Comparison of ENCODE assay signal across 17 cellular contexts in genomic region chr17:58556833-58557250, GRCh38. TPM values are rescaled to one million over a fixed set of nuclear protein-coding genes. Genes with fewer than 3 reads are reported as not detected.
DNase-seq lines count a peak whose midpoint lies in the region; ATAC-seq and TF ChIP-seq lines count a peak whose summit lies in the region.
"Had no signal": no experiment of that assay in that cellular context is flagged by ENCODE, and none has a peak within 500 bp of the region (broad histone marks: within the 10 kb centered on the region; RNA-seq: fewer than 3 reads in every experiment).

No MANE protein-coding gene starts in this region.

- DNase-seq in activated naive CD8-positive, alpha-beta T cell treated with anti-CD3 and anti-CD28 coated beads, Interleukin-2, amount 10 ng/mL, durations not matched to agents 7 days and 5 days, result no peak
- DNase-seq in activated naive CD8-positive, alpha-beta T cell treated with anti-CD3 and anti-CD28 coated beads for 36 hours, result no peak
- peak; percentile 63 for DNase-seq in SKM-1 treated with dmso at 0.1 percent for 144 hours (lab: John Stamatoyannopoulos, UW; ENCODE audit: unreplicated experiment)
- peak; percentile 87 for DNase-seq in globus pallidus (ENCODE audit: low spot score)
- DNase-seq in upper lobe of right lung, result no peak
- no peak for DNase-seq in NCI-H1436 treated with DMSO at 0.1 percent for 48 hours (lab: John Stamatoyannopoulos, UW)
- no peak for DNase-seq in suprapubic skin (ENCODE audit: low spot score in 2 of 2)
- DNase-seq: activated CD4-positive, alpha-beta memory T cell treated with anti-CD3 and anti-CD28 coated beads, Interleukin-2, amount 10 ng/mL, durations not matched to agents 7 days and 5 days; activated naive CD4-positive, alpha-beta T cell treated with anti-CD3 and anti-CD28 coated beads, Interleukin-2, amount 50 U/mL, for 16 hours; Calu3; NCI-H2227 treated with DMSO at 0.1 percent for 48 hours; PC-9; T-cell had no signal

- POLR2A ChIA-PET in activated naive CD8-positive, alpha-beta T cell treated with anti-CD3 and anti-CD28 coated beads, Interleukin-2, amount 10 ng/mL, durations not matched to agents 7 days and 5 days (lab: Charles Lee), result interaction anchor here (0.7 kb wide), 1 partner anchor 479 kb away, joined by 4 read pairs; no protein-coding TSS in a partner anchor

- H3K9me3 Mint-ChIP-seq in activated naive CD8-positive, alpha-beta T cell treated with anti-CD3 and anti-CD28 coated beads, Interleukin-2, amount 10 ng/mL, durations not matched to agents 7 days and 5 days, result no peaks in the 10 kb centered on the region
- no peaks in the 10 kb centered on the region for H3K9me3 Mint-ChIP-seq in activated naive CD8-positive, alpha-beta T cell treated with anti-CD3 and anti-CD28 coated beads for 36 hours
- H3K9me3 Mint-ChIP-seq: activated CD4-positive, alpha-beta memory T cell treated with anti-CD3 and anti-CD28 coated beads, Interleukin-2, amount 10 ng/mL, durations not matched to agents 7 days and 5 days; mesothelial cell of epicardium; T-cell; type B pancreatic cell had no signal

- intact Hi-C loops in upper lobe of right lung (cut with DNase I), result no loop called here

- H3K4me3 ChIP-seq in upper lobe of right lung, result no peak overlapping the region
- H3K4me3 ChIP-seq in suprapubic skin, result no peak overlapping the region
- H3K4me3 ChIP-seq: PC-9 had no signal

- H3K27ac ChIP-seq in upper lobe of right lung (no peak overlapping the region), suprapubic skin (no peak overlapping the region)
- H3K27ac ChIP-seq: PC-9 had no signal

- H3K36me3 Mint-ChIP-seq in activated naive CD8-positive, alpha-beta T cell treated with anti-CD3 and anti-CD28 coated beads, Interleukin-2, amount 10 ng/mL, durations not matched to agents 7 days and 5 days, result no peaks in the 10 kb centered on the region
- H3K36me3 Mint-ChIP-seq in activated naive CD8-positive, alpha-beta T cell treated with anti-CD3 and anti-CD28 coated beads for 36 hours, result no peaks in the 10 kb centered on the region
- H3K36me3 Mint-ChIP-seq: mesothelial cell of epicardium, T-cell, type B pancreatic cell had no signal

- 34% methylated on average over 5 of the region's 5 CpGs for whole genome bisulfite sequencing in suprapubic skin

- no peak for TF ChIP-seq EP300 in suprapubic skin (IDR thresholded peaks at IDR 0.05)

- H3K27me3 ChIP-seq in upper lobe of right lung (no peaks in the 10 kb centered on the region), suprapubic skin (no peaks in the 10 kb centered on the region)

- H3K36me3 ChIP-seq in upper lobe of right lung, result no peaks in the 10 kb centered on the region
- H3K36me3 ChIP-seq in suprapubic skin, result no peaks in the 10 kb centered on the region

- H3K4me1 Mint-ChIP-seq in activated naive CD8-positive, alpha-beta T cell treated with anti-CD3 and anti-CD28 coated beads, Interleukin-2, amount 10 ng/mL, durations not matched to agents 7 days and 5 days, result peaks cover 6% of the 10 kb centered on the region
- peaks cover 4% of the 10 kb centered on the region for H3K4me1 Mint-ChIP-seq in activated naive CD8-positive, alpha-beta T cell treated with anti-CD3 and anti-CD28 coated beads for 36 hours
- H3K4me1 Mint-ChIP-seq: mesothelial cell of epicardium had no signal

- H3K9me3 ChIP-seq in upper lobe of right lung (no peaks in the 10 kb centered on the region), suprapubic skin (no peaks in the 10 kb centered on the region)

- ATAC-seq in activated naive CD8-positive, alpha-beta T cell treated with anti-CD3 and anti-CD28 coated beads, Interleukin-2, amount 10 ng/mL, durations not matched to agents 7 days and 5 days (ENCODE audit: low read depth), result peak; percentile 42
- ATAC-seq in upper lobe of right lung, result peak; percentile 35
- no peak for ATAC-seq in GM19023 (IDR thresholded peaks at IDR 0.05; ENCODE audit: unreplicated experiment)
- ATAC-seq: T-cell had no signal

- H3K4me1 ChIP-seq in upper lobe of right lung (no peaks in the 10 kb centered on the region), suprapubic skin (no peaks in the 10 kb centered on the region)

- peaks cover 5% of the 10 kb centered on the region for H3K27me3 Mint-ChIP-seq in activated naive CD8-positive, alpha-beta T cell treated with anti-CD3 and anti-CD28 coated beads, Interleukin-2, amount 10 ng/mL, durations not matched to agents 7 days and 5 days
- H3K27me3 Mint-ChIP-seq in activated naive CD8-positive, alpha-beta T cell treated with anti-CD3 and anti-CD28 coated beads for 36 hours, result no peaks in the 10 kb centered on the region
- H3K27me3 Mint-ChIP-seq: T-cell had no signal

- H3K27ac Mint-ChIP-seq in activated naive CD8-positive, alpha-beta T cell treated with anti-CD3 and anti-CD28 coated beads, Interleukin-2, amount 10 ng/mL, durations not matched to agents 7 days and 5 days, result no peak overlapping the region
- H3K27ac Mint-ChIP-seq in activated naive CD8-positive, alpha-beta T cell treated with anti-CD3 and anti-CD28 coated beads for 36 hours, result no peak overlapping the region
- H3K27ac Mint-ChIP-seq: activated CD4-positive, alpha-beta memory T cell treated with anti-CD3 and anti-CD28 coated beads, Interleukin-2, amount 10 ng/mL, durations not matched to agents 7 days and 5 days; mesothelial cell of epicardium; progenitor cell of endocrine pancreas; type B pancreatic cell had no signal

- no peak overlapping the region for H3K4me3 Mint-ChIP-seq in activated naive CD8-positive, alpha-beta T cell treated with anti-CD3 and anti-CD28 coated beads, Interleukin-2, amount 10 ng/mL, durations not matched to agents 7 days and 5 days
- no peak overlapping the region for H3K4me3 Mint-ChIP-seq in activated naive CD8-positive, alpha-beta T cell treated with anti-CD3 and anti-CD28 coated beads for 36 hours
- H3K4me3 Mint-ChIP-seq: activated CD4-positive, alpha-beta memory T cell treated with anti-CD3 and anti-CD28 coated beads, Interleukin-2, amount 10 ng/mL, durations not matched to agents 7 days and 5 days; mesothelial cell of epicardium; type B pancreatic cell had no signal

- no peak for TF ChIP-seq CTCF in upper lobe of right lung (IDR thresholded peaks at IDR 0.05)
- no peak for TF ChIP-seq CTCF in suprapubic skin (IDR thresholded peaks at IDR 0.05)

- no peak for TF ChIP-seq POLR2A in suprapubic skin (IDR thresholded peaks at IDR 0.05)

RNA-seq across cellular contexts. Expression of gene MTMR4, which starts 42.4 kb away (rescaled TPM):
- total RNA-seq in activated naive CD8-positive, alpha-beta T cell treated with anti-CD3 and anti-CD28 coated beads, Interleukin-2, amount 10 ng/mL, durations not matched to agents 7 days and 5 days, result 10 to 100 TPM; 50.5 to 50.8 TPM
- 10 to 100 TPM; 72.2 to 75.6 TPM for total RNA-seq in activated naive CD8-positive, alpha-beta T cell treated with anti-CD3 and anti-CD28 coated beads for 36 hours
- total RNA-seq in upper lobe of right lung (40.9 TPM), suprapubic skin (10 to 100 TPM; 31.7 to 66.0 (median 53.4) TPM)

Comparison
In these comparisons a context has a peak if more than half of its experiments do, and no peak if none do; other contexts are left out.
1. DNase-seq: peak in SKM-1 treated with dmso at 0.1 percent for 144 hours (single experiment) and globus pallidus (single experiment); none in activated naive CD8-positive, alpha-beta T cell treated with anti-CD3 and anti-CD28 coated beads, Interleukin-2, amount 10 ng/mL, durations not matched to agents 7 days and 5 days (single experiment), activated naive CD8-positive, alpha-beta T cell treated with anti-CD3 and anti-CD28 coated beads for 36 hours (single experiment), upper lobe of right lung (single experiment), NCI-H1436 treated with DMSO at 0.1 percent for 48 hours (single experiment) and suprapubic skin (0 of 2).